ENCODE assay signal across 17 cellular contexts in genomic region chr4:37568494-37568893, GRCh38.
DNase-seq lines count a peak whose midpoint lies in the region; ATAC-seq, FAIRE-seq and TF ChIP-seq lines count a peak whose summit lies in the region.
"Had no signal": no experiment of that assay in that cellular context is flagged by ENCODE, and none has a peak within 500 bp of the region (broad histone marks: within the 10 kb centered on the region; RNA-seq: fewer than 3 reads in every experiment).

No MANE protein-coding gene starts in this region.

- no peak overlapping the region for H3K18ac ChIP-seq in H1 (ENCODE audit: extremely low read depth, low read length)
- no peak overlapping the region for H3K18ac ChIP-seq in mesendoderm (ENCODE audit: low read length)

- H4K91ac ChIP-seq in H1 (replicated peaks; ENCODE audit: insufficient read length, low read length), result no peak overlapping the region

- H3K4me3 ChIP-seq in H1 (ENCODE audit: extremely low read depth in 1 of 4, insufficient read depth in 2 of 4, low read depth in 3 of 4, low read length in 4 of 4) (no peak overlapping the region), small intestine (ENCODE audit: low read depth in 1 of 2, low read length in 2 of 2) (no peak overlapping the region), mesendoderm (ENCODE audit: low read length) (no peak overlapping the region)
- H3K4me3 ChIP-seq: BLaER1 treated with 17β-estradiol and CSF1 and Interleukin-3, amounts not matched to agents 10 nM and 100 nM; HAP-1; PC-9 had no signal

- no peaks in the 10 kb centered on the region for H3K23me2 ChIP-seq in H1 (ENCODE audit: low read depth, low read length)

- TF ChIP-seq RAD21 in H1 (IDR thresholded peaks at IDR 0.05 in 1 of 2, conservative IDR thresholded peaks at IDR 0.05 in 1 of 2; ENCODE audit: low read depth in 2 of 2, low read length in 2 of 2), result no peak

- H4K5ac ChIP-seq in H1 (ENCODE audit: insufficient read length, low read depth, low read length) (no peak overlapping the region), mesendoderm (ENCODE audit: low read length) (no peak overlapping the region)

- H3K27ac Mint-ChIP-seq in T-helper 17 cell, result peak overlapping the region; percentile 39

- no peak overlapping the region for H3K4me2 ChIP-seq in H1 (ENCODE audit: insufficient read depth in 1 of 2, low read depth in 2 of 2, low read length in 2 of 2)
- H3K4me2 ChIP-seq in mesendoderm (ENCODE audit: low read length), result no peak overlapping the region
- H3K4me2 ChIP-seq: PC-9 had no signal

- H3K23ac ChIP-seq in H1 (ENCODE audit: insufficient read length) (no peak overlapping the region), mesendoderm (ENCODE audit: low read length) (no peak overlapping the region)

- H3K9ac ChIP-seq in H1 (replicated peaks in 1 of 4; ENCODE audit: extremely low read depth in 1 of 4, low read depth in 3 of 4, low read length in 3 of 4), result no peak overlapping the region
- H3K9ac ChIP-seq in mesendoderm (ENCODE audit: low read length), result no peak overlapping the region
- H3K9ac ChIP-seq: BLaER1 treated with 17β-estradiol and CSF1 and Interleukin-3, amounts not matched to agents 10 nM and 100 nM had no signal

- H3K9me3 ChIP-seq in T-helper 17 cell (ENCODE audit: control insufficient read depth, low read length, poor library complexity, severe bottlenecking) (no peaks in the 10 kb centered on the region), H1 (ENCODE audit: insufficient read depth in 2 of 2, low read depth in 1 of 2, low read length in 1 of 2) (no peaks in the 10 kb centered on the region), small intestine (ENCODE audit: control insufficient read depth, low read depth) (no peaks in the 10 kb centered on the region)
- H3K9me3 ChIP-seq: BLaER1 treated with 17β-estradiol and CSF1 and Interleukin-3, amounts not matched to agents 10 nM and 100 nM; HAP-1 had no signal

- H2BK5ac ChIP-seq in H1 (ENCODE audit: low read depth, low read length), result no peak overlapping the region
- H2BK5ac ChIP-seq in mesendoderm (ENCODE audit: low read length), result no peak overlapping the region

- FAIRE-seq in H1 (lab: Jason Lieb, UNC) (no peak), small intestine (lab: Jason Lieb, UNC) (no peak)
- FAIRE-seq: D721Med had no signal

- ATAC-seq in T-helper 17 cell, result no peak

- no peaks in the 10 kb centered on the region for H3K36me3 Mint-ChIP-seq in T-helper 17 cell (ENCODE audit: low read depth)
- H3K36me3 Mint-ChIP-seq: CD8-positive, alpha-beta memory T cell had no signal

- H3K4me1 Mint-ChIP-seq in T-helper 17 cell, result peaks cover 2% of the 10 kb centered on the region
- H3K4me1 Mint-ChIP-seq: CD8-positive, alpha-beta memory T cell had no signal

- POLR2A ChIA-PET in H1 (lab: Charles Lee; ENCODE audit: partially characterized antibody), result no interaction called here

- H2AFZ ChIP-seq in H1 (ENCODE audit: low read length), result no peak overlapping the region; the same call in 1 of the 2 replicates
- H2AFZ ChIP-seq: PC-9 had no signal

- H3K4me1 ChIP-seq in H1 (replicated peaks in 1 of 4; ENCODE audit: control insufficient read depth in 3 of 4, insufficient read depth in 4 of 4, low read length in 3 of 4) (peaks cover 0 to 4% (median 0%) of the 10 kb centered on the region in 4 experiments; a peak in 1 of 7 replicates), small intestine (ENCODE audit: control insufficient read depth in 2 of 2, insufficient read depth in 1 of 2, low read depth in 1 of 2, low read length in 1 of 2) (peaks cover 0 to 7% of the 10 kb centered on the region in 2 donors), mesendoderm (ENCODE audit: control insufficient read depth, low read depth, low read length) (no peaks in the 10 kb centered on the region)
- H3K4me1 ChIP-seq: HAP-1 had no signal

- H2BK120ac ChIP-seq in H1 (replicated peaks; ENCODE audit: low read depth, low read length), result no peak overlapping the region
- H2BK120ac ChIP-seq in mesendoderm (ENCODE audit: low read depth, low read length), result no peak overlapping the region

- no peak overlapping the region for H4K8ac ChIP-seq in H1 (ENCODE audit: extremely low read depth, insufficient read depth, low read length)
- H4K8ac ChIP-seq in mesendoderm (ENCODE audit: low read depth, low read length), result no peak overlapping the region

- H2AK5ac ChIP-seq in H1 (ENCODE audit: low read depth, low read length) (0 out of 2 replicates have a peak overlapping the region, but pooled peaks have one; percentile 16), mesendoderm (ENCODE audit: low read length) (no peak overlapping the region)

- TF ChIP-seq CTCF in H1 (IDR thresholded peaks at IDR 0.05; ENCODE audit: control extremely low read depth in 1 of 3, insufficient read depth in 1 of 3, low read depth in 1 of 3, low read length in 3 of 3), result no peak

- H3K27me3 Mint-ChIP-seq in T-helper 17 cell, result no peaks in the 10 kb centered on the region

- WGBS in H1 (ENCODE audit: extremely low coverage in 1 of 2, insufficient coverage in 1 of 2, insufficient read length in 1 of 2, insufficient replicate concordance in 2 of 2, low coverage in 1 of 2, low lambda C conversion rate in 2 of 2, missing lambda C conversion rate in 1 of 2), 2 experiments, result 73% methylated on average over 7 of the region's 7 CpGs; no CpG with 5 or more reads in 1 of the 2 experiments
- WGBS in small intestine, 3 donors, result 10 to 39% (median 18%) methylated on average over 7 of the region's 7 CpGs
- WGBS in mesendoderm (ENCODE audit: extremely low coverage, insufficient coverage, low lambda C conversion rate), result no CpG with 5 or more reads among the region's 7 CpGs

- no peak overlapping the region for H3K4me3 Mint-ChIP-seq in T-helper 17 cell
- H3K4me3 Mint-ChIP-seq: CD8-positive, alpha-beta memory T cell had no signal

- no peak for TF ChIP-seq POLR2A in H1 (IDR thresholded peaks at IDR 0.05; ENCODE audit: control extremely low read depth in 1 of 2, low read depth in 2 of 2, low read length in 2 of 2)

- no peak overlapping the region for H3K56ac ChIP-seq in H1 (replicated peaks; ENCODE audit: insufficient read length, low read depth, low read length)
- no peak overlapping the region for H3K56ac ChIP-seq in mesendoderm (ENCODE audit: low read length)

- TF ChIP-seq EP300 in H1 (IDR thresholded peaks at IDR 0.05; ENCODE audit: borderline replicate concordance in 1 of 2, low read depth in 2 of 2, low read length in 2 of 2), result no peak

- H4K20me1 ChIP-seq in H1 (replicated peaks in 1 of 2; ENCODE audit: control insufficient read depth in 1 of 2, insufficient read depth in 2 of 2, low read length in 2 of 2), result peaks cover 0 to 1% of the 10 kb centered on the region in 2 experiments
- H4K20me1 ChIP-seq: BLaER1 treated with 17β-estradiol and CSF1 and Interleukin-3, amounts not matched to agents 10 nM and 100 nM had no signal

- CTCF ChIA-PET in H1 (lab: Charles Lee; ENCODE audit: partially characterized antibody), result interaction anchor here (0.9 to 10.5 kb wide), 4 partner anchors 33 to 116 kb away, joined by 5 to 107 read pairs (median 6); a partner anchor contains a TSS

- H3K14ac ChIP-seq in H1 (ENCODE audit: insufficient read length), result no peak overlapping the region

- no peak overlapping the region for H3K27ac ChIP-seq in H1 (ENCODE audit: low read depth, low read length)
- H3K27ac ChIP-seq in small intestine (ENCODE audit: low read depth in 1 of 2, low read length in 1 of 2), result no peak overlapping the region
- no peak overlapping the region for H3K27ac ChIP-seq in mesendoderm (ENCODE audit: low read depth, low read length)
- H3K27ac ChIP-seq: BLaER1 treated with 17β-estradiol and CSF1 and Interleukin-3, amounts not matched to agents 10 nM and 100 nM; PC-9 had no signal

- no peak overlapping the region for H2BK12ac ChIP-seq in H1 (ENCODE audit: low read depth, low read length)

- H3K79me2 ChIP-seq in H1 (ENCODE audit: control insufficient read depth in 1 of 2, insufficient read depth in 2 of 2, low read length in 2 of 2), result no peaks in the 10 kb centered on the region
- H3K79me2 ChIP-seq in mesendoderm (ENCODE audit: control insufficient read depth, insufficient read depth, low read length), result no peaks in the 10 kb centered on the region

- H3K79me1 ChIP-seq in H1 (ENCODE audit: low read depth, low read length) (no peaks in the 10 kb centered on the region), mesendoderm (ENCODE audit: low read length) (no peaks in the 10 kb centered on the region)

- H3K4ac ChIP-seq in H1 (replicated peaks; ENCODE audit: insufficient read length, low read depth, low read length), result no peak overlapping the region
- no peak overlapping the region for H3K4ac ChIP-seq in mesendoderm (ENCODE audit: low read depth, low read length)

- no peak overlapping the region for H2BK15ac ChIP-seq in H1 (ENCODE audit: low read length)
- no peak overlapping the region for H2BK15ac ChIP-seq in mesendoderm (replicated peaks; ENCODE audit: low read depth)

- H2BK20ac ChIP-seq in H1 (ENCODE audit: low read length), result no peak overlapping the region

- no peaks in the 10 kb centered on the region for H3K36me3 ChIP-seq in H1 (ENCODE audit: control insufficient read depth in 2 of 4, insufficient read depth in 4 of 4, low read length in 3 of 4)
- H3K36me3 ChIP-seq in small intestine (ENCODE audit: control insufficient read depth in 2 of 2, insufficient read depth in 2 of 2, low read length in 2 of 2), result no peaks in the 10 kb centered on the region
- H3K36me3 ChIP-seq in mesendoderm (ENCODE audit: control insufficient read depth, insufficient read depth, low read length), result no peaks in the 10 kb centered on the region
- H3K36me3 ChIP-seq: BLaER1 treated with 17β-estradiol and CSF1 and Interleukin-3, amounts not matched to agents 10 nM and 100 nM; HAP-1 had no signal

- DNase-seq in NCI-H69 (lab: John Stamatoyannopoulos, UW) (peak; percentile 2), T-helper 17 cell (no peak), H1 (ENCODE audit: low read depth in 1 of 2, low spot score in 2 of 2) (no peak), small intestine (peak; percentile 85), mesendoderm (no peak), NCI-H187 (lab: John Stamatoyannopoulos, UW) (no peak)
- DNase-seq in stimulated activated CD4-positive, alpha-beta T cell treated with anti-CD3 and anti-CD28 coated beads, Interleukin-4, amount 100 ng/mL, for 1 hour, result no peak
- DNase-seq: CD8-positive, alpha-beta memory T cell; Kasumi-1; MM.1S; NCI-H187 treated with DMSO at 0.1 percent for 48 hours; NCI-H226; NCI-H524; PC-9 had no signal

- H3K27me3 ChIP-seq in H1 (replicated peaks in 1 of 4; ENCODE audit: control insufficient read depth in 3 of 4, extremely low read depth in 1 of 4, insufficient read depth in 3 of 4, low read length in 3 of 4) (no peaks in the 10 kb centered on the region), small intestine (ENCODE audit: control insufficient read depth in 2 of 2, insufficient read depth in 2 of 2, low read length in 2 of 2) (no peaks in the 10 kb centered on the region), mesendoderm (ENCODE audit: insufficient read depth, low read length, poor library complexity) (no peaks in the 10 kb centered on the region)
- H3K27me3 ChIP-seq: BLaER1 treated with 17β-estradiol and CSF1 and Interleukin-3, amounts not matched to agents 10 nM and 100 nM had no signal

TF ChIP-seq in H1, 55 proteins besides CTCF, POLR2A, EP300 and RAD21 (continues in another document):
- TF ChIP-seq CEBPB (IDR thresholded peaks at IDR 0.05; ENCODE audit: low read depth, low read length) (no peak), ZNF274 (IDR thresholded peaks at IDR 0.05; ENCODE audit: borderline replicate concordance, extremely low read depth, low read length) (no peak), HDAC2 (IDR thresholded peaks at IDR 0.05; ENCODE audit: borderline replicate concordance in 1 of 2, low read depth in 2 of 2, low read length in 2 of 2) (no peak)

Comparison
In these comparisons a context has a peak if more than half of its experiments do, and no peak if none do; other contexts are left out.
1. DNase-seq: peak in NCI-H69 (single experiment) and small intestine (single experiment); none in T-helper 17 cell (0 of 3), H1 (0 of 2), mesendoderm (single experiment), NCI-H187 (0 of 2) and stimulated activated CD4-positive, alpha-beta T cell treated with anti-CD3 and anti-CD28 coated beads, Interleukin-4, amount 100 ng/mL, for 1 hour (single experiment).